ENCODE assay signal across 12 cellular contexts in the genomic region with DNA sequence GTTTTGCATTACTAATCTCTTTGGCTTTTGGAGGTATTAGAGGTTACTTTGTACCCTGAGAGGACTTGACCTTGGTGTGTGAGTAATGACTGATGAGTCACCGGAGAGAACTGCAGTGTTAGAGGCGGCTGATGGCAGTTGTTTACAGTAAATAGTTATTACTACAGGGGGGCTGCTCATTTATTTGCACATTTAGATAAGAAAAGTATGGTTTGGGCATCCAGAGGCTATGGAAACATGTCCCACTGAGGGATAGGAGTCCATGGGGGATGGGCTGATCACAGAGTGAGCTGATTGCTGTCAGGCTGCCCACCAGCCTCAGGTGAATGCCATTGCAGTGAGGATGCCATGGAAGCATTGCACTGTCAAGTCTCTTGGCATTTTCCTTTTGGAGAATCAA. TPM values are rescaled to one million over a fixed set of nuclear protein-coding genes. Genes with fewer than 3 reads are reported as not detected.
DNase-seq lines count a peak whose midpoint lies in the region; ATAC-seq, FAIRE-seq and TF ChIP-seq lines count a peak whose summit lies in the region.
"Had no signal": no experiment of that assay in that cellular context is flagged by ENCODE, and none has a peak within 500 bp of the region (broad histone marks: within the 10 kb centered on the region; RNA-seq: fewer than 3 reads in every experiment).

No MANE protein-coding gene starts in this region.

- H3K27ac ChIP-seq in GM23338 (ENCODE audit: low read depth) (no peak overlapping the region), pancreas (no peak overlapping the region)
- H3K27ac ChIP-seq: SJCRH30 had no signal

- no peaks in the 10 kb centered on the region for H3K9me3 ChIP-seq in pancreas
- H3K9me3 ChIP-seq: SJCRH30 had no signal

- H3K36me3 Mint-ChIP-seq in GM23338 (ENCODE audit: low read depth) (no peaks in the 10 kb centered on the region), nephron progenitor cell (ENCODE audit: low read depth) (peaks cover 5% of the 10 kb centered on the region)

- H3K4me1 ChIP-seq in GM23338 (ENCODE audit: insufficient read depth) (no peaks in the 10 kb centered on the region), pancreas (no peaks in the 10 kb centered on the region)
- H3K4me1 ChIP-seq: SJCRH30 had no signal

- no peaks in the 10 kb centered on the region for H3K27me3 Mint-ChIP-seq in GM23338 (ENCODE audit: insufficient read depth, low read depth, poor library complexity)
- no peaks in the 10 kb centered on the region for H3K27me3 Mint-ChIP-seq in nephron progenitor cell (ENCODE audit: low read depth, poor library complexity)

- no peaks in the 10 kb centered on the region for H3F3A ChIP-seq in GM23338 (replicated peaks; ENCODE audit: low read depth)

- H3K27ac Mint-ChIP-seq in GM23338 (peak overlapping the region; percentile 47; the same call in 1 of the 2 replicates), nephron progenitor cell (no peak overlapping the region)

- WGBS in pancreas, 2 donors = 6 to 22% methylated on average over 2 of the region's 2 CpGs

- TF ChIP-seq CTCF in GM23338 (conservative IDR thresholded peaks at IDR 0.05; ENCODE audit: low read depth in 2 of 2) (no peak), pancreas (IDR thresholded peaks at IDR 0.05) (no peak), nephron progenitor cell (IDR thresholded peaks at IDR 0.05) (no peak)

- H3K9me3 Mint-ChIP-seq in GM23338 = no peaks in the 10 kb centered on the region
- peaks cover 16% of the 10 kb centered on the region for H3K9me3 Mint-ChIP-seq in nephron progenitor cell

- H3K36me3 ChIP-seq in GM23338 (ENCODE audit: insufficient read depth) (no peaks in the 10 kb centered on the region), pancreas (no peaks in the 10 kb centered on the region)
- H3K36me3 ChIP-seq: SJCRH30 had no signal

- H3K4me1 Mint-ChIP-seq in GM23338 = peaks cover 7% of the 10 kb centered on the region
- H3K4me1 Mint-ChIP-seq in nephron progenitor cell = peaks cover 26% of the 10 kb centered on the region

- FAIRE-seq in RCC 7860 (lab: Jason Lieb, UNC) (peak; percentile 96), pancreas (lab: Jason Lieb, UNC) (no peak)

- H2AFZ ChIP-seq in GM23338 = 0 out of 2 replicates have a peak overlapping the region, but pooled peaks have one; percentile 3

- no peaks in the 10 kb centered on the region for H4K20me1 ChIP-seq in GM23338 (replicated peaks; ENCODE audit: insufficient read depth)

- H3K4me3 ChIP-seq in GM23338 = no peak overlapping the region
- H3K4me3 ChIP-seq in pancreas = no peak overlapping the region
- H3K4me3 ChIP-seq: SJCRH30 had no signal

- no peak overlapping the region for H3K4me2 ChIP-seq in GM23338

- 0 out of 2 replicates have a peak, but pooled peaks cover 4% of the 10 kb centered on the region for H3K9me2 ChIP-seq in GM23338 (ENCODE audit: insufficient read depth)

- ATAC-seq in GM23338 (peak; percentile 79), esophagus mucosa (peak; percentile 47), pancreas (peak; percentile 49 to 92 (median 64))
- ATAC-seq: stimulated activated naive CD8-positive, alpha-beta T cell treated with anti-CD3 and anti-CD28 coated beads, Interleukin-15, Interleukin-2, amounts not matched to agents 100 U/mL and 50 U/mL, for 24 hours had no signal

- no peaks in the 10 kb centered on the region for H3K79me2 ChIP-seq in GM23338 (replicated peaks; ENCODE audit: insufficient read depth)

- no peaks in the 10 kb centered on the region for H3K27me3 ChIP-seq in GM23338 (ENCODE audit: insufficient read depth)
- no peaks in the 10 kb centered on the region for H3K27me3 ChIP-seq in pancreas
- H3K27me3 ChIP-seq: SJCRH30 had no signal

- H3K4me3 Mint-ChIP-seq in GM23338 (no peak overlapping the region), nephron progenitor cell (no peak overlapping the region)

- intact Hi-C loops in pancreas (cut with DNase I) = no loop called here

- peak; percentile 28 for DNase-seq in GM23338 (ENCODE audit: low spot score)
- peak; percentile 86 for DNase-seq in RCC 7860 (ENCODE audit: low spot score)
- peak in 3 of 6 donors; percentile 2 to 23 (median 14) for DNase-seq in pancreas
- no peak for DNase-seq in NCI-H1417 treated with DMSO at 0.1 percent for 48 hours (lab: John Stamatoyannopoulos, UW)
- DNase-seq in activated CD4-positive, CD25-positive, alpha-beta regulatory T cell (lab: John Stamatoyannopoulos, UW) = no peak
- DNase-seq in activated CD8-positive, alpha-beta memory T cell treated with anti-CD3 and anti-CD28 coated beads, Interleukin-2, amount 50 U/mL, for 4 hours = no peak
- no peak for DNase-seq in nephron progenitor cell
- DNase-seq: activated CD4-positive, alpha-beta T cell treated with anti-CD3 and anti-CD28 coated beads, Interleukin-2, amount 50 U/mL, for 4 hours; foreskin melanocyte; SJCRH30; stimulated activated naive CD8-positive, alpha-beta T cell treated with anti-CD3 and anti-CD28 coated beads, Interleukin-15, Interleukin-2, amounts not matched to agents 100 U/mL and 50 U/mL, for 24 hours had no signal

TF ChIP-seq in GM23338, 12 proteins besides CTCF, POLR2A, EP300 and RAD21 (continues in another document):
- TF ChIP-seq STAT1 (IDR thresholded peaks at IDR 0.05; ENCODE audit: unreplicated experiment) (no peak), ZNF114 (CRISPR knock-in tag; IDR thresholded peaks at IDR 0.05) (no peak), POLR2AphosphoS5 (IDR thresholded peaks at IDR 0.05; ENCODE audit: low read depth) (no peak), EZH2phosphoT487 (IDR thresholded peaks at IDR 0.05; ENCODE audit: unreplicated experiment) (no peak), EZH2 (IDR thresholded peaks at IDR 0.05; ENCODE audit: low read depth, unreplicated experiment) (no peak), CREB1 (CRISPR knock-in tag; IDR thresholded peaks at IDR 0.05; ENCODE audit: low read depth) (no peak), ZNF331 (CRISPR knock-in tag; IDR thresholded peaks at IDR 0.05; ENCODE audit: low read depth) (no peak), NANOG (IDR thresholded peaks at IDR 0.05; ENCODE audit: borderline replicate concordance) (no peak)
- TF ChIP-seq, protein P1, sequence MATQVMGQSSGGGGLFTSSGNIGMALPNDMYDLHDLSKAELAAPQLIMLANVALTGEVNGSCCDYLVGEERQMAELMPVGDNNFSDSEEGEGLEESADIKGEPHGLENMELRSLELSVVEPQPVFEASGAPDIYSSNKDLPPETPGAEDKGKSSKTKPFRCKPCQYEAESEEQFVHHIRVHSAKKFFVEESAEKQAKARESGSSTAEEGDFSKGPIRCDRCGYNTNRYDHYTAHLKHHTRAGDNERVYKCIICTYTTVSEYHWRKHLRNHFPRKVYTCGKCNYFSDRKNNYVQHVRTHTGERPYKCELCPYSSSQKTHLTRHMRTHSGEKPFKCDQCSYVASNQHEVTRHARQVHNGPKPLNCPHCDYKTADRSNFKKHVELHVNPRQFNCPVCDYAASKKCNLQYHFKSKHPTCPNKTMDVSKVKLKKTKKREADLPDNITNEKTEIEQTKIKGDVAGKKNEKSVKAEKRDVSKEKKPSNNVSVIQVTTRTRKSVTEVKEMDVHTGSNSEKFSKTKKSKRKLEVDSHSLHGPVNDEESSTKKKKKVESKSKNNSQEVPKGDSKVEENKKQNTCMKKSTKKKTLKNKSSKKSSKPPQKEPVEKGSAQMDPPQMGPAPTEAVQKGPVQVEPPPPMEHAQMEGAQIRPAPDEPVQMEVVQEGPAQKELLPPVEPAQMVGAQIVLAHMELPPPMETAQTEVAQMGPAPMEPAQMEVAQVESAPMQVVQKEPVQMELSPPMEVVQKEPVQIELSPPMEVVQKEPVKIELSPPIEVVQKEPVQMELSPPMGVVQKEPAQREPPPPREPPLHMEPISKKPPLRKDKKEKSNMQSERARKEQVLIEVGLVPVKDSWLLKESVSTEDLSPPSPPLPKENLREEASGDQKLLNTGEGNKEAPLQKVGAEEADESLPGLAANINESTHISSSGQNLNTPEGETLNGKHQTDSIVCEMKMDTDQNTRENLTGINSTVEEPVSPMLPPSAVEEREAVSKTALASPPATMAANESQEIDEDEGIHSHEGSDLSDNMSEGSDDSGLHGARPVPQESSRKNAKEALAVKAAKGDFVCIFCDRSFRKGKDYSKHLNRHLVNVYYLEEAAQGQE (IDR thresholded peaks at IDR 0.05; ENCODE audit: unreplicated experiment) = no peak
- TF ChIP-seq, protein P2, sequence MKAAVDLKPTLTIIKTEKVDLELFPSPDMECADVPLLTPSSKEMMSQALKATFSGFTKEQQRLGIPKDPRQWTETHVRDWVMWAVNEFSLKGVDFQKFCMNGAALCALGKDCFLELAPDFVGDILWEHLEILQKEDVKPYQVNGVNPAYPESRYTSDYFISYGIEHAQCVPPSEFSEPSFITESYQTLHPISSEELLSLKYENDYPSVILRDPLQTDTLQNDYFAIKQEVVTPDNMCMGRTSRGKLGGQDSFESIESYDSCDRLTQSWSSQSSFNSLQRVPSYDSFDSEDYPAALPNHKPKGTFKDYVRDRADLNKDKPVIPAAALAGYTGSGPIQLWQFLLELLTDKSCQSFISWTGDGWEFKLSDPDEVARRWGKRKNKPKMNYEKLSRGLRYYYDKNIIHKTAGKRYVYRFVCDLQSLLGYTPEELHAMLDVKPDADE (IDR thresholded peaks at IDR 0.05) = no peak

RNA-seq across cellular contexts. Expression of a gene that starts 17.3 kb away (rescaled TPM):
- 17.1 and 22.9 TPM in 2 replicates for total RNA-seq in GM23338 (2014; rRNA removed; shearing (Covaris generic))
- 4.7 and 5.6 TPM in 2 replicates for polyA plus RNA-seq in GM23338 (2016; fragmentation: Nextera tagmentation; extraction: Ambion mirVana)
- total RNA-seq in esophagus mucosa = 0.08 TPM
- under 1 TPM in 3 of 6 donors, not detected in 3; 0.12 to 0.37 (median 0.16) TPM for total RNA-seq in pancreas
- under 1 TPM; 0.12 to 0.19 TPM for polyA plus RNA-seq in pancreas
- total RNA-seq: SJCRH30 had no signal

Comparison
In these comparisons a context has a peak if more than half of its experiments do, and no peak if none do; other contexts are left out.
1. DNase-seq: peak in GM23338 (single experiment) and RCC 7860 (single experiment); none in NCI-H1417 treated with DMSO at 0.1 percent for 48 hours (single experiment), activated CD4-positive, CD25-positive, alpha-beta regulatory T cell (0 of 4), activated CD8-positive, alpha-beta memory T cell treated with anti-CD3 and anti-CD28 coated beads, Interleukin-2, amount 50 U/mL, for 4 hours (single experiment) and nephron progenitor cell (single experiment).
2. RNA of a gene that starts 17.3 kb away (total RNA-seq): 17.1 to 22.9 TPM in GM23338; 0.12 to 0.37 TPM in pancreas and 0.08 TPM in esophagus mucosa (single experiment); every median in the first group is over 10 times any median in the second.
3. Peak in every context shown above with its lines, with median percentiles within 50 percentile points of each other: ATAC-seq.